Comparison of ENCODE assay signal across 2 cellular contexts in genomic region chr22:33756508-33756949, GRCh38.
TF ChIP-seq lines count a peak whose summit lies in the region.

No MANE protein-coding gene starts in this region.

TF ChIP-seq in HEK293, 187 proteins besides CTCF, POLR2A, EP300 and RAD21:
- TF ChIP-seq ZNF341 (tag by site-specific recombination; IDR thresholded peaks at IDR 0.05; ENCODE audit: low read depth): peak; percentile 22; the same call in 1 of the 2 replicates
- TF ChIP-seq ZNF610 (tag by site-specific recombination; IDR thresholded peaks at IDR 0.05; ENCODE audit: borderline replicate concordance): peak; percentile 56; the same call in 1 of the 2 replicates
- TF ChIP-seq, protein P1, sequence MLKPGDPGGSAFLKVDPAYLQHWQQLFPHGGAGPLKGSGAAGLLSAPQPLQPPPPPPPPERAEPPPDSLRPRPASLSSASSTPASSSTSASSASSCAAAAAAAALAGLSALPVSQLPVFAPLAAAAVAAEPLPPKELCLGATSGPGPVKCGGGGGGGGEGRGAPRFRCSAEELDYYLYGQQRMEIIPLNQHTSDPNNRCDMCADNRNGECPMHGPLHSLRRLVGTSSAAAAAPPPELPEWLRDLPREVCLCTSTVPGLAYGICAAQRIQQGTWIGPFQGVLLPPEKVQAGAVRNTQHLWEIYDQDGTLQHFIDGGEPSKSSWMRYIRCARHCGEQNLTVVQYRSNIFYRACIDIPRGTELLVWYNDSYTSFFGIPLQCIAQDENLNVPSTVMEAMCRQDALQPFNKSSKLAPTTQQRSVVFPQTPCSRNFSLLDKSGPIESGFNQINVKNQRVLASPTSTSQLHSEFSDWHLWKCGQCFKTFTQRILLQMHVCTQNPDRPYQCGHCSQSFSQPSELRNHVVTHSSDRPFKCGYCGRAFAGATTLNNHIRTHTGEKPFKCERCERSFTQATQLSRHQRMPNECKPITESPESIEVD (tag by site-specific recombination; IDR thresholded peaks at IDR 0.05): no peak
- peak; percentile 44 for TF ChIP-seq ZBTB17 (tag by site-specific recombination; IDR thresholded peaks at IDR 0.05)
- no peak for TF ChIP-seq ZNF398 (tag by site-specific recombination; IDR thresholded peaks at IDR 0.05)
- TF ChIP-seq BCL11B (tag by site-specific recombination; IDR thresholded peaks at IDR 0.05; ENCODE audit: low read depth): no peak
- TF ChIP-seq ZBTB1 (tag by site-specific recombination; IDR thresholded peaks at IDR 0.05): no peak

TF ChIP-seq in GM12878, 131 proteins besides CTCF, POLR2A, EP300 and RAD21 (continued from another document):
- TF ChIP-seq YBX1 (IDR thresholded peaks at IDR 0.05) (no peak), GATAD2B (conservative IDR thresholded peaks at IDR 0.05; ENCODE audit: low read depth) (no peak), NBN (IDR thresholded peaks at IDR 0.05) (no peak), ETV6 (conservative IDR thresholded peaks at IDR 0.05 in 1 of 2, IDR thresholded peaks at IDR 0.05 in 1 of 2; ENCODE audit: borderline replicate concordance in 1 of 2, low read depth in 1 of 2) (no peak), BMI1 (IDR thresholded peaks at IDR 0.05; ENCODE audit: borderline replicate concordance) (no peak), HDAC6 (IDR thresholded peaks at IDR 0.05; ENCODE audit: unreplicated experiment) (no peak), IRF4 (IDR thresholded peaks at IDR 0.05; ENCODE audit: low read depth, low read length) (no peak), STAT3 (IDR thresholded peaks at IDR 0.05; ENCODE audit: low read depth, low read length) (no peak), GABPA (IDR thresholded peaks at IDR 0.05; ENCODE audit: low read depth) (no peak), CHD2 (IDR thresholded peaks at IDR 0.05; ENCODE audit: borderline replicate concordance, low read depth, low read length) (no peak), CREB1 (IDR thresholded peaks at IDR 0.05; ENCODE audit: low read depth) (no peak), ZSCAN29 (IDR thresholded peaks at IDR 0.05) (no peak)
- TF ChIP-seq, protein P2, sequence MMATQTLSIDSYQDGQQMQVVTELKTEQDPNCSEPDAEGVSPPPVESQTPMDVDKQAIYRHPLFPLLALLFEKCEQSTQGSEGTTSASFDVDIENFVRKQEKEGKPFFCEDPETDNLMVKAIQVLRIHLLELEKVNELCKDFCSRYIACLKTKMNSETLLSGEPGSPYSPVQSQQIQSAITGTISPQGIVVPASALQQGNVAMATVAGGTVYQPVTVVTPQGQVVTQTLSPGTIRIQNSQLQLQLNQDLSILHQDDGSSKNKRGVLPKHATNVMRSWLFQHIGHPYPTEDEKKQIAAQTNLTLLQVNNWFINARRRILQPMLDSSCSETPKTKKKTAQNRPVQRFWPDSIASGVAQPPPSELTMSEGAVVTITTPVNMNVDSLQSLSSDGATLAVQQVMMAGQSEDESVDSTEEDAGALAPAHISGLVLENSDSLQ (IDR thresholded peaks at IDR 0.05): no peak
- TF ChIP-seq, protein P3, sequence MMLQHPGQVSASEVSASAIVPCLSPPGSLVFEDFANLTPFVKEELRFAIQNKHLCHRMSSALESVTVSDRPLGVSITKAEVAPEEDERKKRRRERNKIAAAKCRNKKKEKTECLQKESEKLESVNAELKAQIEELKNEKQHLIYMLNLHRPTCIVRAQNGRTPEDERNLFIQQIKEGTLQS (IDR thresholded peaks at IDR 0.05; ENCODE audit: borderline replicate concordance, extremely low read depth, low read depth, low read length): no peak
- TF ChIP-seq, protein P4, sequence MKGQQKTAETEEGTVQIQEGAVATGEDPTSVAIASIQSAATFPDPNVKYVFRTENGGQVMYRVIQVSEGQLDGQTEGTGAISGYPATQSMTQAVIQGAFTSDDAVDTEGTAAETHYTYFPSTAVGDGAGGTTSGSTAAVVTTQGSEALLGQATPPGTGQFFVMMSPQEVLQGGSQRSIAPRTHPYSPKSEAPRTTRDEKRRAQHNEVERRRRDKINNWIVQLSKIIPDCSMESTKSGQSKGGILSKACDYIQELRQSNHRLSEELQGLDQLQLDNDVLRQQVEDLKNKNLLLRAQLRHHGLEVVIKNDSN (IDR thresholded peaks at IDR 0.05; ENCODE audit: borderline replicate concordance, extremely low read length, insufficient read depth, low read depth, low read length): no peak
